ENCODE assay signal across 11 cellular contexts in genomic region chr19:29528946-29529645, GRCh38. TPM values are rescaled to one million over a fixed set of nuclear protein-coding genes. Genes with fewer than 3 reads are reported as not detected.
DNase-seq lines count a peak whose midpoint lies in the region; ATAC-seq and TF ChIP-seq lines count a peak whose summit lies in the region.
"Had no signal": no experiment of that assay in that cellular context is flagged by ENCODE, and none has a peak within 500 bp of the region (broad histone marks: within the 10 kb centered on the region; RNA-seq: fewer than 3 reads in every experiment).

No MANE protein-coding gene starts in this region.

- intact Hi-C loops in left ventricle myocardium superior (cut with micrococcal nuclease): no loop called here
- intact Hi-C loops in uterus (cut with DNase I; ENCODE audit: low total_unique reads): no loop called here

- DNase-seq in cardiac muscle cell (ENCODE audit: low read depth in 1 of 2, low spot score in 1 of 2) (no peak), left ventricle myocardium superior (no peak), WTC11 (ENCODE audit: low spot score) (peak; percentile 33), suprapubic skin (ENCODE audit: low spot score in 2 of 2) (no peak), Ammon's horn (ENCODE audit: low spot score) (no peak), uterus (no peak)

- H3K4me3 Mint-ChIP-seq in WTC11: peak overlapping the region; percentile 69
- H3K4me3 Mint-ChIP-seq: dendritic cell treated with granulocyte-macrophage colony-stimulating factor and Interleukin-4, amounts not matched to agents 40 ng/mL and 50 ng/mL, for 4 days had no signal

- ATAC-seq in left ventricle myocardium superior (no peak), WTC11 (no peak), GM19397 (IDR thresholded peaks at IDR 0.05; ENCODE audit: unreplicated experiment) (no peak)

- no peaks in the 10 kb centered on the region for H3K9me3 Mint-ChIP-seq in WTC11
- H3K9me3 Mint-ChIP-seq: dendritic cell treated with granulocyte-macrophage colony-stimulating factor and Interleukin-4, amounts not matched to agents 40 ng/mL and 50 ng/mL, for 4 days had no signal

- TF ChIP-seq POLR2A in suprapubic skin (IDR thresholded peaks at IDR 0.05): no peak
- TF ChIP-seq POLR2A in uterus (IDR thresholded peaks at IDR 0.05): no peak

- H3K4me1 ChIP-seq in cardiac muscle cell (ENCODE audit: low read depth): peaks cover 8% of the 10 kb centered on the region
- H3K4me1 ChIP-seq in iPS-20b (ENCODE audit: insufficient read depth, low read length): peaks cover 8% of the 10 kb centered on the region; the same call in 1 of the 2 replicates
- peaks cover 54% of the 10 kb centered on the region for H3K4me1 ChIP-seq in suprapubic skin
- peaks cover 0 to 39% of the 10 kb centered on the region in 2 donors for H3K4me1 ChIP-seq in uterus

- H3K9ac ChIP-seq in iPS-20b (ENCODE audit: low read depth, low read length): no peak overlapping the region

- peaks cover 22% of the 10 kb centered on the region for H3K4me1 Mint-ChIP-seq in WTC11

- H3K27ac ChIP-seq in cardiac muscle cell: no peak overlapping the region
- no peak overlapping the region for H3K27ac ChIP-seq in iPS-20b (ENCODE audit: low read length)
- no peak overlapping the region for H3K27ac ChIP-seq in suprapubic skin
- H3K27ac ChIP-seq in uterus: no peak overlapping the region

- H3K36me3 Mint-ChIP-seq in WTC11: no peaks in the 10 kb centered on the region

- peaks cover 100% of the 10 kb centered on the region for H3K27me3 ChIP-seq in cardiac muscle cell
- peaks cover 87% of the 10 kb centered on the region for H3K27me3 ChIP-seq in iPS-20b (ENCODE audit: insufficient read depth, low read length)
- peaks cover 94% of the 10 kb centered on the region for H3K27me3 ChIP-seq in suprapubic skin
- peaks cover 3 to 22% of the 10 kb centered on the region in 2 donors for H3K27me3 ChIP-seq in uterus

- CTCF ChIA-PET in WTC11 (lab: Charles Lee): interaction anchor here (0.8 to 4.4 kb wide), 33 partner anchors 8 to 408 kb away, joined by 3 to 27 read pairs (median 5); partner anchors contain the start of gene POP4

- TF ChIP-seq EP300 in suprapubic skin (IDR thresholded peaks at IDR 0.05): no peak

- POLR2A ChIA-PET in WTC11 (lab: Charles Lee): interaction anchor here (1.0 to 2.0 kb wide), 2 partner anchors 45 to 77 kb away, joined by 3 to 8 read pairs; partner anchors contain the start of gene POP4

- H3K27ac Mint-ChIP-seq in WTC11: no peak overlapping the region
- H3K27ac Mint-ChIP-seq: dendritic cell treated with granulocyte-macrophage colony-stimulating factor and Interleukin-4, amounts not matched to agents 40 ng/mL and 50 ng/mL, for 4 days had no signal

- H3K9me3 ChIP-seq in cardiac muscle cell (ENCODE audit: low read depth) (no peaks in the 10 kb centered on the region), iPS-20b (ENCODE audit: insufficient read depth, low read depth, low read length) (no peaks in the 10 kb centered on the region; the same call in 1 of the 2 replicates), suprapubic skin (no peaks in the 10 kb centered on the region), uterus (no peaks in the 10 kb centered on the region)

- TF ChIP-seq CTCF in cardiac muscle cell (IDR thresholded peaks at IDR 0.05; ENCODE audit: low read depth, low read length): no peak
- TF ChIP-seq CTCF in WTC11 (IDR thresholded peaks at IDR 0.05): no peak
- no peak for TF ChIP-seq CTCF in suprapubic skin (IDR thresholded peaks at IDR 0.05)
- TF ChIP-seq CTCF in uterus (IDR thresholded peaks at IDR 0.05): no peak

- H3K27me3 Mint-ChIP-seq in WTC11 (ENCODE audit: low read depth): peaks cover 73% of the 10 kb centered on the region

- H3K36me3 ChIP-seq in cardiac muscle cell: no peaks in the 10 kb centered on the region
- no peaks in the 10 kb centered on the region for H3K36me3 ChIP-seq in iPS-20b (ENCODE audit: insufficient read depth, low read depth, low read length)
- no peaks in the 10 kb centered on the region for H3K36me3 ChIP-seq in suprapubic skin
- H3K36me3 ChIP-seq in uterus: no peaks in the 10 kb centered on the region

- 3% methylated on average over 34 of the region's 39 CpGs for WGBS in suprapubic skin

- H3K4me3 ChIP-seq in cardiac muscle cell (peak overlapping the region; percentile 22), iPS-20b (ENCODE audit: low read length) (peak overlapping the region; percentile 62; the same call in 1 of the 2 replicates), suprapubic skin (peak overlapping the region; percentile 40), uterus (no peak overlapping the region)

TF ChIP-seq in WTC11, 78 proteins besides CTCF, POLR2A, EP300 and RAD21:
- TF ChIP-seq ATF1 (CRISPR knock-in tag; IDR thresholded peaks at IDR 0.05) (no peak), FOXK1 (CRISPR knock-in tag; IDR thresholded peaks at IDR 0.05) (no peak), ATF3 (CRISPR knock-in tag; conservative IDR thresholded peaks at IDR 0.05) (no peak), E2F5 (CRISPR knock-in tag; IDR thresholded peaks at IDR 0.05) (no peak), NFYB (CRISPR knock-in tag; conservative IDR thresholded peaks at IDR 0.05; ENCODE audit: low read depth) (no peak), JUN (CRISPR knock-in tag; IDR thresholded peaks at IDR 0.05) (no peak), CBFB (CRISPR knock-in tag; IDR thresholded peaks at IDR 0.05; ENCODE audit: low read depth) (no peak), JAZF1 (CRISPR knock-in tag; IDR thresholded peaks at IDR 0.05) (no peak), IRF1 (CRISPR knock-in tag; IDR thresholded peaks at IDR 0.05) (no peak), ZNF281 (CRISPR knock-in tag; IDR thresholded peaks at IDR 0.05) (no peak), ZNF138 (CRISPR knock-in tag; conservative IDR thresholded peaks at IDR 0.05) (no peak)

RNA-seq across cellular contexts. Expression of gene VSTM2B, which starts 3.3 kb away (rescaled TPM):
- total RNA-seq in cardiac muscle cell (0.39 TPM in 1 of 2 replicates, not detected in the other), left ventricle myocardium superior (not detected), WTC11 (2021) (1.7 to 3.2 TPM (median 2.2 TPM) in 3 replicates), suprapubic skin (not detected), uterus (not detected)
- not detected in 2 replicates for polyA plus RNA-seq in cardiac muscle cell
- total RNA-seq: M059J, sciatic nerve had no signal

Comparison
In these comparisons a context has a peak if more than half of its experiments do, and no peak if none do; other contexts are left out.
1. H3K4me3 ChIP-seq: peak in cardiac muscle cell (single experiment), iPS-20b (single experiment) and suprapubic skin (single experiment); none in uterus (0 of 2).